22 cellular contexts compared by ENCODE assay signal in the genomic region with DNA sequence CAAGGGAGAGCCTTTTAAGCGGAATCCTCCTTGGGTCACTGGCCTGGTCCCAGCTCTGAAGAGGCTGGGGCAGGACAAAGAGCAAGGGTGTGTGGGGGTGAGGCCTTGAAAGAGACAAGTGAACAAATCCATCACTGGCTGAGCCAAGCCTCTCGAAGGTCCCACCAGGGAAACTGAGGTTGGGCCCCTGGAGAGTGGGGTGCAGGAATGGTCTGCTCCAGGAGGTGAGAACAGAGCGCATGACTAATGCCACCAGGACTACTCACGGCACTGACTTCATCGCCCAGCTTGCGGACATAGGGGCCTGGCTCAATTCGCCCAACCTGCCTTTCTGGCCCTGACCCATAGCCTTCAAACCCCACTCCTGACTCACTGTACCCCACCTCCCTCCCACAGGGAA. TPM values are rescaled to one million over a fixed set of nuclear protein-coding genes. Genes with fewer than 3 reads are reported as not detected.
"Had no signal": no experiment of that assay in that cellular context is flagged by ENCODE, and none has a peak within 500 bp of the region (broad histone marks: within the 10 kb centered on the region; RNA-seq: fewer than 3 reads in every experiment).

No MANE protein-coding gene starts in this region.

- H3K36me3 ChIP-seq: left ventricle myocardium inferior, right atrium auricular region, right lobe of liver, tibial nerve, vagina had no signal

- H3K9me3 ChIP-seq: left ventricle myocardium inferior, mucosa of descending colon, right atrium auricular region, right lobe of liver, tibial nerve, vagina had no signal

- H2AFZ ChIP-seq: hepatocyte, parathyroid adenoma had no signal

- H3K4me2 ChIP-seq: hepatocyte, smooth muscle cell had no signal

- DNase-seq: islet precursor cell; left ventricle myocardium inferior; midbrain; naive thymus-derived CD4-positive, alpha-beta T cell; nucleus accumbens; stimulated activated CD4-positive, alpha-beta T cell treated with anti-CD3 and anti-CD28 coated beads, Interleukin-1b, Interleukin-23, amount 100 ng/mL, for 48 hours; stimulated activated CD4-positive, alpha-beta T cell treated with anti-CD3 and anti-CD28 coated beads, Interleukin-2, amount 100 ng/mL, for 48 hours; stimulated activated CD4-positive, alpha-beta T cell treated with anti-CD3 and anti-CD28 coated beads, Interleukin-4, amount 100 ng/mL, for 4 hours; stimulated activated CD8-positive, alpha-beta memory T cell treated with anti-CD3 and anti-CD28 coated beads, Interleukin-4, amount 100 ng/mL, for 48 hours; stimulated activated naive CD4-positive, alpha-beta T cell treated with Interleukin-2 at 50 U/mL for 16 hours; stimulated activated naive CD8-positive, alpha-beta T cell treated with anti-CD3 and anti-CD28 coated beads, Interleukin-15, amount 100 ng/mL, for 72 hours; substantia nigra had no signal

- H3K9ac ChIP-seq: parathyroid adenoma had no signal

- H3K4me1 ChIP-seq: left ventricle myocardium inferior, parathyroid adenoma, right atrium auricular region, right lobe of liver, vagina had no signal

- ATAC-seq: naive thymus-derived CD4-positive, alpha-beta T cell; natural killer cell treated with Interleukin-12 subunit alpha and Interleukin-12 subunit beta and Interleukin-15 and Interleukin-18, amount 100 ng/mL, for 72 hours; stimulated activated naive CD8-positive, alpha-beta T cell treated with anti-CD3 and anti-CD28 coated beads, Interleukin-15, amount 100 ng/mL, for 72 hours had no signal

- H3K27ac ChIP-seq: hepatocyte, left ventricle myocardium inferior, parathyroid adenoma, right atrium auricular region, right lobe of liver, vagina had no signal

- H3K4me3 ChIP-seq: hepatocyte, left ventricle myocardium inferior, lung, mucosa of descending colon, right atrium auricular region, right lobe of liver, smooth muscle cell, tibial nerve, vagina had no signal

- H3K27me3 ChIP-seq: hepatocyte, right atrium auricular region, right lobe of liver, tibial nerve, vagina had no signal

RNA-seq across cellular contexts. Expression of gene DEGS2, which starts 19.2 kb away (rescaled TPM):
- total RNA-seq: left ventricle myocardium inferior, right atrium auricular region had no signal
